In genomic region chr16:67246945-67247697, GRCh38 we compare ENCODE assay signal across 8 cellular contexts. TPM values are rescaled to one million over a fixed set of nuclear protein-coding genes. Genes with fewer than 3 reads are reported as not detected.
A peak's percentile ranks its signal among the peaks of the same experiment; 100 is the strongest.
DNase-seq lines count a peak whose midpoint lies in the region; ATAC-seq and TF ChIP-seq lines count a peak whose summit lies in the region.

Gene FHOD1 (minus strand): TSS chr16:67247481. CDS start chr16:67247410, 71 bp downstream.

- H3K9me3 Mint-ChIP-seq in T-helper 1 cell treated with Interleukin-12 subunit alpha and Interleukin-12 subunit beta and Interleukin-4 antibody, amounts not matched to agents 30 μg/mL and 1 μg/mL, for 36 hours: no peaks in the 10 kb centered on the region

- no peaks in the 10 kb centered on the region for H3K9me3 ChIP-seq in heart left ventricle
- no peaks in the 10 kb centered on the region for H3K9me3 ChIP-seq in upper lobe of left lung

- peak within 1 kb of the TSS; percentile 56 to 94 (median 86) for H3K4me3 ChIP-seq in heart left ventricle
- H3K4me3 ChIP-seq in upper lobe of left lung: peak within 1 kb of the TSS; percentile 60 to 99 (median 94)

- H3K36me3 ChIP-seq in heart left ventricle: no peaks in the 10 kb centered on the region
- H3K36me3 ChIP-seq in upper lobe of left lung: no peaks in the 10 kb centered on the region

- TF ChIP-seq POLR2A in heart left ventricle (IDR thresholded peaks at IDR 0.05) (peak; percentile 75 to 95), upper lobe of left lung (IDR thresholded peaks at IDR 0.05) (peak in 2 of 4 donors; percentile 81 to 92)

- DNase-seq in NCI-H1694 treated with DMSO at 0.1 percent for 48 hours (lab: John Stamatoyannopoulos, UW) (peak; percentile 65), amniotic epithelial cell (ENCODE audit: low read depth) (peak; percentile 89), heart left ventricle (peak; percentile 98 to 99 (median 99)), posterior vena cava (ENCODE audit: low spot score) (peak; percentile 100), upper lobe of left lung (peak; percentile 99 to 100)

- intact Hi-C loops in heart left ventricle (cut with DNase I): loop anchor here in 2 of 10 donors (2.0 to 5.0 kb wide), 4 partner anchors 20 to 75 kb away; partner anchors contain the start of genes NOL3 (in 2 of the 2), E2F4 (in 1 of the 2), EXOC3L1 (in 1 of the 2) and TMEM208 (in 1 of the 2)
- intact Hi-C loops in posterior vena cava (cut with DNase I): no loop called here

- peak within 1 kb of the TSS; percentile 87 for H3K4me3 Mint-ChIP-seq in T-helper 1 cell treated with Interleukin-12 subunit alpha and Interleukin-12 subunit beta and Interleukin-4 antibody, amounts not matched to agents 30 μg/mL and 1 μg/mL, for 36 hours

- peaks cover 4% of the 10 kb centered on the region for H3K36me3 Mint-ChIP-seq in T-helper 1 cell treated with Interleukin-12 subunit alpha and Interleukin-12 subunit beta and Interleukin-4 antibody, amounts not matched to agents 30 μg/mL and 1 μg/mL, for 36 hours (ENCODE audit: low read depth)

- peak within 1 kb of the TSS; percentile 82 to 100 (median 94) for H3K27ac ChIP-seq in heart left ventricle
- peak within 1 kb of the TSS; percentile 93 to 96 (median 95) for H3K27ac ChIP-seq in upper lobe of left lung

- no peak for TF ChIP-seq EP300 in upper lobe of left lung (IDR thresholded peaks at IDR 0.05)

- H3K27me3 Mint-ChIP-seq in T-helper 1 cell treated with Interleukin-12 subunit alpha and Interleukin-12 subunit beta and Interleukin-4 antibody, amounts not matched to agents 30 μg/mL and 1 μg/mL, for 36 hours (ENCODE audit: low read depth): peaks cover 25% of the 10 kb centered on the region

- peaks cover 27 to 73% (median 53%) of the 10 kb centered on the region in 12 donors for H3K4me1 ChIP-seq in heart left ventricle
- H3K4me1 ChIP-seq in upper lobe of left lung: peaks cover 54 to 62% (median 57%) of the 10 kb centered on the region in 4 donors

- 0% methylated on average over 21 to 66 of the region's 66 CpGs for WGBS in heart left ventricle, 4 donors
- WGBS in upper lobe of left lung, 2 donors: 0% methylated on average over 6 to 39 of the region's 66 CpGs

- H3K4me1 Mint-ChIP-seq in T-helper 1 cell treated with Interleukin-12 subunit alpha and Interleukin-12 subunit beta and Interleukin-4 antibody, amounts not matched to agents 30 μg/mL and 1 μg/mL, for 36 hours (ENCODE audit: low read depth): peaks cover 44% of the 10 kb centered on the region

- ATAC-seq in GM18498 (IDR thresholded peaks at IDR 0.05; ENCODE audit: unreplicated experiment) (peak; percentile 57), HG02885 (IDR thresholded peaks at IDR 0.05; ENCODE audit: poor library complexity, unreplicated experiment) (peak; percentile 52), heart left ventricle (peak; percentile 79 to 83 (median 80)), upper lobe of left lung (ENCODE audit: low FRiP score in 2 of 2) (peak; percentile 92 to 94)

- peaks cover 0 to 10% (median 0%) of the 10 kb centered on the region in 9 donors for H3K27me3 ChIP-seq in heart left ventricle
- peaks cover 0 to 6% (median 3%) of the 10 kb centered on the region in 4 donors for H3K27me3 ChIP-seq in upper lobe of left lung

- H3K27ac Mint-ChIP-seq in T-helper 1 cell treated with Interleukin-12 subunit alpha and Interleukin-12 subunit beta and Interleukin-4 antibody, amounts not matched to agents 30 μg/mL and 1 μg/mL, for 36 hours: peak within 1 kb of the TSS; percentile 86

- TF ChIP-seq CTCF in heart left ventricle (IDR thresholded peaks at IDR 0.05) (no peak), upper lobe of left lung (IDR thresholded peaks at IDR 0.05) (peak in 2 of 6 experiments; percentile 13 to 33)

RNA-seq across cellular contexts. Expression of gene FHOD1, which starts in this region (rescaled TPM):
- total RNA-seq in heart left ventricle (10 to 100 TPM in 8 of 9 donors, 1 to 10 TPM in 1; 9.6 to 30.3 (median 18.0) TPM), posterior vena cava (10 to 100 TPM; 23.8 to 32.9 TPM), upper lobe of left lung (100 to 1,000 TPM in 2 of 6 donors, 10 to 100 TPM in 4; 26.0 to 310 (median 91.0) TPM)
- 10 to 100 TPM; 13.1 to 26.6 TPM for polyA plus RNA-seq in heart left ventricle

Comparison
In these comparisons a context has a peak if more than half of its experiments do, and no peak if none do; other contexts are left out.
1. Peak in every context shown above with its lines: DNase-seq, ATAC-seq, H3K4me3 ChIP-seq and H3K27ac ChIP-seq.